ENCODE assay signal across 30 cellular contexts in genomic region chr20:57888591-57888990, GRCh38.
"Had no signal": no experiment of that assay in that cellular context is flagged by ENCODE, and none has a peak within 500 bp of the region (broad histone marks: within the 10 kb centered on the region; RNA-seq: fewer than 3 reads in every experiment).

No MANE protein-coding gene starts in this region.

- ATAC-seq: foreskin keratinocyte; gastroesophageal sphincter; heart left ventricle; left colon; sciatic nerve; stimulated activated naive CD8-positive, alpha-beta T cell treated with anti-CD3 and anti-CD28 coated beads, Interleukin-15, amount 100 ng/mL, for 72 hours had no signal

- H3K4me3 Mint-ChIP-seq: dendritic cell treated with granulocyte-macrophage colony-stimulating factor and Interleukin-4, amounts not matched to agents 40 ng/mL and 50 ng/mL, for 4 days; memory B cell; nephron; neural progenitor cell; stimulated activated naive CD8-positive, alpha-beta T cell treated with anti-CD3 and anti-CD28 coated beads, Interleukin-15, amount 100 ng/mL, for 72 hours had no signal

- H3K27ac Mint-ChIP-seq: dendritic cell treated with granulocyte-macrophage colony-stimulating factor and Interleukin-4, amounts not matched to agents 40 ng/mL and 50 ng/mL, for 4 days; memory B cell; nephron; neural progenitor cell; progenitor cell of endocrine pancreas; stimulated activated naive CD8-positive, alpha-beta T cell treated with anti-CD3 and anti-CD28 coated beads, Interleukin-15, amount 100 ng/mL, for 72 hours had no signal

- H3K9me3 ChIP-seq: esophagus muscularis mucosa, gastroesophageal sphincter, suprapubic skin, transverse colon, vagina had no signal

- H2AFZ ChIP-seq: hepatocyte, neural progenitor cell, parathyroid adenoma had no signal

- H3K9ac ChIP-seq: neural progenitor cell, parathyroid adenoma had no signal

- H3K9me3 Mint-ChIP-seq: dendritic cell treated with granulocyte-macrophage colony-stimulating factor and Interleukin-4, amounts not matched to agents 40 ng/mL and 50 ng/mL, for 4 days; stimulated activated naive CD8-positive, alpha-beta T cell treated with anti-CD3 and anti-CD28 coated beads, Interleukin-15, amount 100 ng/mL, for 72 hours had no signal

- H3K4me2 ChIP-seq: hepatocyte, neural progenitor cell, smooth muscle cell had no signal

- H3K36me3 Mint-ChIP-seq: memory B cell, neural progenitor cell had no signal

- H3K79me2 ChIP-seq: hepatocyte, parathyroid adenoma had no signal

- H3K4me1 ChIP-seq: esophagus muscularis mucosa, foreskin keratinocyte, gastroesophageal sphincter, heart left ventricle, parathyroid adenoma, right atrium auricular region, suprapubic skin, transverse colon, vagina had no signal

- H3K4me3 ChIP-seq: esophagus muscularis mucosa, gastroesophageal sphincter, heart left ventricle, hepatocyte, lung, neural progenitor cell, right atrium auricular region, smooth muscle cell, suprapubic skin, transverse colon, vagina had no signal

- H3K27ac ChIP-seq: esophagus muscularis mucosa, foreskin keratinocyte, gastroesophageal sphincter, heart left ventricle, hepatocyte, neural progenitor cell, parathyroid adenoma, right atrium auricular region, suprapubic skin, transverse colon, vagina had no signal

- H3K27me3 ChIP-seq: esophagus muscularis mucosa, heart left ventricle, hepatocyte, neural progenitor cell, right atrium auricular region, transverse colon, vagina had no signal

- DNase-seq: effector CD8-positive, alpha-beta T cell; foreskin keratinocyte; heart left ventricle; kidney glomerular epithelial cell; left colon; stimulated activated CD4-positive, alpha-beta T cell treated with anti-CD3 and anti-CD28 coated beads, Interleukin-12 subunit alpha, Interleukin-12 subunit beta, amount 100 ng/mL, for 4 hours; stimulated activated CD4-positive, alpha-beta T cell treated with anti-CD3 and anti-CD28 coated beads, Interleukin-1b, Interleukin-23, amount 100 ng/mL, for 48 hours; stimulated activated CD4-positive, alpha-beta T cell treated with anti-CD3 and anti-CD28 coated beads, Interleukin-4, amount 100 ng/mL, for 1 hour; stimulated activated CD8-positive, alpha-beta memory T cell treated with anti-CD3 and anti-CD28 coated beads, Interleukin-4, amount 100 ng/mL, for 48 hours; stimulated activated naive CD4-positive, alpha-beta T cell; stimulated activated naive CD8-positive, alpha-beta T cell treated with anti-CD3 and anti-CD28 coated beads, Interleukin-15, amount 100 ng/mL, for 72 hours; transverse colon had no signal

- FAIRE-seq: colon, endothelial cell of umbilical vein, islet of Langerhans had no signal

- H3K4me1 Mint-ChIP-seq: stimulated activated naive CD8-positive, alpha-beta T cell treated with anti-CD3 and anti-CD28 coated beads, Interleukin-15, amount 100 ng/mL, for 72 hours had no signal

- H3K36me3 ChIP-seq: esophagus muscularis mucosa, gastroesophageal sphincter, heart left ventricle, neural progenitor cell, right atrium auricular region, suprapubic skin, transverse colon, vagina had no signal
